In genomic region chr7:140673770-140674155, GRCh38 we compare ENCODE assay signal across 8 cellular contexts. TPM values are rescaled to one million over a fixed set of nuclear protein-coding genes. Genes with fewer than 3 reads are reported as not detected.
DNase-seq lines count a peak whose midpoint lies in the region; ATAC-seq and TF ChIP-seq lines count a peak whose summit lies in the region.

No MANE protein-coding gene starts in this region.

- no peak overlapping the region for H3K27ac ChIP-seq in endodermal cell (ENCODE audit: low read depth, low read length)

- peaks cover 6% of the 10 kb centered on the region; the same call in 1 of the 2 replicates for H3K27me3 ChIP-seq in BE2C
- H3K27me3 ChIP-seq in NT2/D1 (ENCODE audit: insufficient read depth, insufficient read length), result peaks cover 17% of the 10 kb centered on the region
- H3K27me3 ChIP-seq in endodermal cell (ENCODE audit: control insufficient read depth, insufficient read depth, low read length, poor library complexity, severe bottlenecking), result no peaks in the 10 kb centered on the region

- peak overlapping the region; percentile 62 for H3K4me3 Mint-ChIP-seq in endodermal cell
- peak overlapping the region; percentile 89 for H3K4me3 Mint-ChIP-seq in natural killer cell treated with Interleukin-12 subunit alpha and Interleukin-12 subunit beta and Interleukin-15 and Interleukin-18, amount 100 ng/mL, for 72 hours

- peak overlapping the region; percentile 87 for H3K9ac ChIP-seq in NT2/D1 (ENCODE audit: insufficient read length, low read depth)
- H3K9ac ChIP-seq in endodermal cell (ENCODE audit: extremely low read depth, low read length, poor library complexity, severe bottlenecking), result no peak overlapping the region

- H3K9me3 Mint-ChIP-seq in endodermal cell, result no peaks in the 10 kb centered on the region
- H3K9me3 Mint-ChIP-seq in natural killer cell treated with Interleukin-12 subunit alpha and Interleukin-12 subunit beta and Interleukin-15 and Interleukin-18, amount 100 ng/mL, for 72 hours, result no peaks in the 10 kb centered on the region

- no peaks in the 10 kb centered on the region for H3K9me3 ChIP-seq in BE2C
- H3K9me3 ChIP-seq in NT2/D1 (ENCODE audit: insufficient read depth, low read length), result no peaks in the 10 kb centered on the region
- no peaks in the 10 kb centered on the region for H3K9me3 ChIP-seq in endodermal cell (ENCODE audit: control insufficient read depth, low read length)

- peak overlapping the region; percentile 66 for H3K4me3 ChIP-seq in BE2C (ENCODE audit: low read depth, low read length)
- H3K4me3 ChIP-seq in NT2/D1 (ENCODE audit: insufficient read length, low read depth), result peak overlapping the region; percentile 68
- peak overlapping the region; percentile 80 for H3K4me3 ChIP-seq in endodermal cell (ENCODE audit: low read length)

- H3K36me3 ChIP-seq in BE2C, result no peaks in the 10 kb centered on the region
- no peaks in the 10 kb centered on the region for H3K36me3 ChIP-seq in NT2/D1 (ENCODE audit: insufficient read depth, insufficient read length, low read length)
- H3K36me3 ChIP-seq in endodermal cell (ENCODE audit: control insufficient read depth, insufficient read depth, low read length), result no peaks in the 10 kb centered on the region

- H3K27me3 Mint-ChIP-seq in endodermal cell (ENCODE audit: insufficient read depth), result peaks cover 4% of the 10 kb centered on the region
- no peaks in the 10 kb centered on the region for H3K27me3 Mint-ChIP-seq in natural killer cell treated with Interleukin-12 subunit alpha and Interleukin-12 subunit beta and Interleukin-15 and Interleukin-18, amount 100 ng/mL, for 72 hours

- ATAC-seq in natural killer cell treated with Interleukin-12 subunit alpha and Interleukin-12 subunit beta and Interleukin-15 and Interleukin-18, amount 100 ng/mL, for 72 hours, result no peak
- ATAC-seq in HG02588 (IDR thresholded peaks at IDR 0.05; ENCODE audit: unreplicated experiment), result no peak

- no peak for TF ChIP-seq CTCF in BE2C (IDR thresholded peaks at IDR 0.05; ENCODE audit: low read depth, low read length)
- no peak for TF ChIP-seq CTCF in endodermal cell (conservative IDR thresholded peaks at IDR 0.05)

- H3K4me1 ChIP-seq in BE2C (no peaks in the 10 kb centered on the region), NT2/D1 (ENCODE audit: insufficient read depth, insufficient read length) (peaks cover 5% of the 10 kb centered on the region), endodermal cell (ENCODE audit: control insufficient read depth, insufficient read depth, low read length) (peaks cover 2% of the 10 kb centered on the region)

- 69 to 78% methylated on average over 18 of the region's 18 CpGs for WGBS in endodermal cell (ENCODE audit: insufficient coverage in 1 of 2, insufficient read length in 1 of 2), 2 experiments

- no peak overlapping the region for H3K27ac Mint-ChIP-seq in endodermal cell
- peak overlapping the region in 1 of 2 donors; percentile 70 for H3K27ac Mint-ChIP-seq in natural killer cell treated with Interleukin-12 subunit alpha and Interleukin-12 subunit beta and Interleukin-15 and Interleukin-18, amount 100 ng/mL, for 72 hours

- no peak for DNase-seq in BE2C
- DNase-seq in NT2/D1 (ENCODE audit: low read depth, low spot score), result no peak
- no peak for DNase-seq in endodermal cell
- no peak for DNase-seq in natural killer cell treated with Interleukin-12 subunit alpha and Interleukin-12 subunit beta and Interleukin-15 and Interleukin-18, amount 100 ng/mL, for 72 hours (ENCODE audit: low spot score)
- DNase-seq in COR-L47 (lab: John Stamatoyannopoulos, UW), result no peak
- no peak for DNase-seq in NCI-H1048 (lab: John Stamatoyannopoulos, UW)
- no peak for DNase-seq in putamen (ENCODE audit: low spot score)

- H3K36me3 Mint-ChIP-seq in endodermal cell (ENCODE audit: low read depth), result peaks cover 3% of the 10 kb centered on the region
- no peaks in the 10 kb centered on the region for H3K36me3 Mint-ChIP-seq in natural killer cell treated with Interleukin-12 subunit alpha and Interleukin-12 subunit beta and Interleukin-15 and Interleukin-18, amount 100 ng/mL, for 72 hours

- H3K4me1 Mint-ChIP-seq in endodermal cell, result peaks cover 2% of the 10 kb centered on the region
- peaks cover 29% of the 10 kb centered on the region in 2 donors for H3K4me1 Mint-ChIP-seq in natural killer cell treated with Interleukin-12 subunit alpha and Interleukin-12 subunit beta and Interleukin-15 and Interleukin-18, amount 100 ng/mL, for 72 hours (ENCODE audit: low read depth in 2 of 2)

RNA-seq across cellular contexts. Expression of gene ADCK2, which starts 1.0 kb away (rescaled TPM):
- polyA plus RNA-seq in BE2C (2012; ENCODE audit: insufficient read depth, insufficient read length, low read depth), result 8.0 TPM
- total RNA-seq in endodermal cell, result 10 to 100 TPM; 13.5 to 17.8 TPM
- 7.6 TPM for polyA plus RNA-seq in endodermal cell (2013, experiment 1 of 2)
- 6.2 TPM for polyA plus RNA-seq in endodermal cell (2013, experiment 2 of 2)
- 10 to 100 TPM in 1 of 2 donors, 1 to 10 TPM in 1; 8.2 to 12.2 TPM for total RNA-seq in natural killer cell treated with Interleukin-12 subunit alpha and Interleukin-12 subunit beta and Interleukin-15 and Interleukin-18, amount 100 ng/mL, for 72 hours

RNA-seq across cellular contexts. Expression of gene NDUFB2, which starts 22.7 kb away (rescaled TPM):
- polyA plus RNA-seq in BE2C (2012; ENCODE audit: insufficient read depth, insufficient read length, low read depth), result 305 TPM
- total RNA-seq in endodermal cell, result 100 to 1,000 TPM; 180 to 202 TPM
- polyA plus RNA-seq in endodermal cell (2013, experiment 1 of 2), result 183 TPM
- polyA plus RNA-seq in endodermal cell (2013, experiment 2 of 2), result 170 TPM
- total RNA-seq in natural killer cell treated with Interleukin-12 subunit alpha and Interleukin-12 subunit beta and Interleukin-15 and Interleukin-18, amount 100 ng/mL, for 72 hours, result 100 to 1,000 TPM; 169 to 222 TPM

RNA-seq across cellular contexts. Expression of gene DENND2A, which starts 33.1 kb away (rescaled TPM):
- polyA plus RNA-seq in BE2C (2012; ENCODE audit: insufficient read depth, insufficient read length, low read depth), result 1.8 TPM
- total RNA-seq in endodermal cell, result 10 to 100 TPM; 28.5 to 40.6 TPM
- polyA plus RNA-seq in endodermal cell (2013, experiment 1 of 2), result 26.6 TPM
- polyA plus RNA-seq in endodermal cell (2013, experiment 2 of 2), result 30.2 TPM
- not detected for total RNA-seq in natural killer cell treated with Interleukin-12 subunit alpha and Interleukin-12 subunit beta and Interleukin-15 and Interleukin-18, amount 100 ng/mL, for 72 hours

Comparison
In these comparisons a context has a peak if more than half of its experiments do, and no peak if none do; other contexts are left out.
1. RNA of gene DENND2A, which starts 33.1 kb away (total RNA-seq): 28.5 to 40.6 TPM in endodermal cell; not detected in natural killer cell treated with Interleukin-12 subunit alpha and Interleukin-12 subunit beta and Interleukin-15 and Interleukin-18, amount 100 ng/mL, for 72 hours; every median in the first group is over 10 times any median in the second.
2. Peak in every context shown above with its lines, with median percentiles within 50 percentile points of each other: H3K4me3 ChIP-seq.